In genomic region chr9:81716409-81716808, GRCh38 we compare ENCODE assay signal across 24 cellular contexts. TPM values are rescaled to one million over a fixed set of nuclear protein-coding genes. Genes with fewer than 3 reads are reported as not detected.
DNase-seq lines count a peak whose midpoint lies in the region; ATAC-seq and TF ChIP-seq lines count a peak whose summit lies in the region.
"Had no signal": no experiment of that assay in that cellular context is flagged by ENCODE, and none has a peak within 500 bp of the region (broad histone marks: within the 10 kb centered on the region; RNA-seq: fewer than 3 reads in every experiment).

No MANE protein-coding gene starts in this region.

- ATAC-seq in right cardiac atrium: no peak
- ATAC-seq: activated CD8-positive, alpha-beta T cell treated with anti-CD3 and anti-CD28 coated beads, Interleukin-2, amount 10 ng/mL, durations not matched to agents 7 days and 5 days had no signal

- H3K4me3 ChIP-seq in right atrium auricular region: no peak overlapping the region
- H3K4me3 ChIP-seq in right cardiac atrium (ENCODE audit: low read length): no peak overlapping the region
- H3K4me3 ChIP-seq in adrenal gland: no peak overlapping the region
- H3K4me3 ChIP-seq in foreskin fibroblast (ENCODE audit: low read depth in 1 of 2, low read length in 2 of 2): no peak overlapping the region
- no peak overlapping the region for H3K4me3 ChIP-seq in hepatocyte
- H3K4me3 ChIP-seq in HAP-1: no peak overlapping the region
- H3K4me3 ChIP-seq: coronary artery, lung, SK-N-MC had no signal

- H3K4me1 ChIP-seq in right atrium auricular region (no peaks in the 10 kb centered on the region), right cardiac atrium (ENCODE audit: control insufficient read depth, insufficient read depth, low read length) (no peaks in the 10 kb centered on the region), adrenal gland (replicated peaks in 1 of 2) (no peaks in the 10 kb centered on the region), hepatocyte (ENCODE audit: insufficient read depth) (peaks cover 18% of the 10 kb centered on the region), HAP-1 (no peaks in the 10 kb centered on the region; the same call in 1 of the 2 replicates)

- H4K20me1 ChIP-seq in hepatocyte (ENCODE audit: insufficient read depth, poor library complexity, severe bottlenecking): no peaks in the 10 kb centered on the region

- intact Hi-C loops in right cardiac atrium (cut with DNase I): no loop called here
- intact Hi-C loops in adrenal gland (cut with DNase I): no loop called here

- H3K79me2 ChIP-seq in hepatocyte: no peaks in the 10 kb centered on the region

- no peak for TF ChIP-seq POLR2A in adrenal gland (IDR thresholded peaks at IDR 0.05)

- H3K9me2 ChIP-seq in hepatocyte (replicated peaks; ENCODE audit: insufficient read depth): no peaks in the 10 kb centered on the region

- no peak overlapping the region for H2AFZ ChIP-seq in hepatocyte

- 97% methylated on average over 6 of the region's 6 CpGs for WGBS in right cardiac atrium
- WGBS in adrenal gland, 4 donors: 59 to 73% (median 67%) methylated on average over 6 of the region's 6 CpGs
- 98% methylated on average over 6 of the region's 6 CpGs for WGBS in hepatocyte (ENCODE audit: low lambda C conversion rate, missing lambda C conversion rate)

- H3K27me3 ChIP-seq in right atrium auricular region: no peaks in the 10 kb centered on the region
- H3K27me3 ChIP-seq in right cardiac atrium (ENCODE audit: control insufficient read depth, insufficient read depth): no peaks in the 10 kb centered on the region
- H3K27me3 ChIP-seq in adrenal gland: no peaks in the 10 kb centered on the region
- no peaks in the 10 kb centered on the region for H3K27me3 ChIP-seq in hepatocyte
- H3K27me3 ChIP-seq in HAP-1 (ENCODE audit: low read depth): no peaks in the 10 kb centered on the region
- H3K27me3 ChIP-seq: neutrophil had no signal

- no peaks in the 10 kb centered on the region for H3K9me3 ChIP-seq in right atrium auricular region
- no peaks in the 10 kb centered on the region for H3K9me3 ChIP-seq in right cardiac atrium (ENCODE audit: control insufficient read depth, low read length)
- H3K9me3 ChIP-seq in adrenal gland (replicated peaks in 1 of 3): no peaks in the 10 kb centered on the region
- H3K9me3 ChIP-seq in hepatocyte (ENCODE audit: low read depth): no peaks in the 10 kb centered on the region
- H3K9me3 ChIP-seq in HAP-1: no peaks in the 10 kb centered on the region
- H3K9me3 ChIP-seq: neutrophil had no signal

- H3K4me2 ChIP-seq in hepatocyte: no peak overlapping the region

- peak; percentile 26 for DNase-seq in right atrium auricular region (ENCODE audit: low spot score)
- no peak for DNase-seq in right cardiac atrium
- DNase-seq in adrenal gland: peak; percentile 31 to 71 (median 61)
- peak; percentile 13 to 46 for DNase-seq in foreskin fibroblast
- no peak for DNase-seq in hepatocyte (ENCODE audit: low spot score)
- no peak for DNase-seq in HAP-1 (ENCODE audit: low spot score in 2 of 2)
- DNase-seq in NCI-H1092 (lab: John Stamatoyannopoulos, UW): no peak
- DNase-seq in NCI-H345 (lab: John Stamatoyannopoulos, UW): no peak
- DNase-seq: activated CD8-positive, alpha-beta T cell treated with anti-CD3 and anti-CD28 coated beads, Interleukin-2, amount 10 ng/mL, durations not matched to agents 7 days and 5 days; activated naive CD4-positive, alpha-beta T cell treated with anti-CD3 and anti-CD28 coated beads, Interleukin-2, amount 50 U/mL, for 16 hours; activated T-cell treated with anti-CD3 and anti-CD28 coated beads, Interleukin-2, amount 50 U/mL, for 24 hours; C1 segment of cervical spinal cord; endodermal cell; GF-D8; hypothalamus; NCI-H1048; NCI-H2081; NCI-H510A; retina; stimulated activated CD4-positive, alpha-beta T cell treated with anti-CD3 and anti-CD28 coated beads, Interleukin-15, amount 100 ng/mL, for 24 hours had no signal

- no peaks in the 10 kb centered on the region for H3K36me3 ChIP-seq in right atrium auricular region
- no peaks in the 10 kb centered on the region for H3K36me3 ChIP-seq in adrenal gland (replicated peaks in 1 of 2)
- no peaks in the 10 kb centered on the region for H3K36me3 ChIP-seq in hepatocyte (replicated peaks; ENCODE audit: insufficient read depth, low read depth)
- H3K36me3 ChIP-seq in HAP-1 (replicated peaks): no peaks in the 10 kb centered on the region
- H3K36me3 ChIP-seq: neutrophil had no signal

- H3K27ac ChIP-seq in right atrium auricular region (no peak overlapping the region), right cardiac atrium (ENCODE audit: low read length) (no peak overlapping the region), adrenal gland (no peak overlapping the region), hepatocyte (no peak overlapping the region)
- H3K27ac ChIP-seq: coronary artery, neutrophil, SK-N-MC had no signal

- no peak for TF ChIP-seq CTCF in right atrium auricular region (IDR thresholded peaks at IDR 0.05)
- no peak for TF ChIP-seq CTCF in adrenal gland (IDR thresholded peaks at IDR 0.05)
- no peak for TF ChIP-seq CTCF in foreskin fibroblast (IDR thresholded peaks at IDR 0.05; ENCODE audit: low read depth, low read length)
- TF ChIP-seq CTCF in hepatocyte (IDR thresholded peaks at IDR 0.05; ENCODE audit: poor library complexity): no peak

- in situ Hi-C loops in HAP-1 (cut with MboI; ENCODE audit: low sequenced_read_pairs): no loop called here

RNA-seq across cellular contexts. Expression of gene TLE1, which starts 27.1 kb away (rescaled TPM):
- total RNA-seq in right atrium auricular region: 10 to 100 TPM; 17.1 to 42.8 TPM
- 10 to 100 TPM; 14.9 to 18.4 (median 16.0) TPM for total RNA-seq in right cardiac atrium
- 14.8 TPM for polyA plus RNA-seq in right cardiac atrium
- 10 to 100 TPM; 33.3 to 76.4 (median 50.1) TPM for total RNA-seq in adrenal gland
- polyA plus RNA-seq in adrenal gland: 10 to 100 TPM; 40.1 to 52.9 (median 43.7) TPM
- 100 TPM in 2 replicates for total RNA-seq in hepatocyte
- polyA plus RNA-seq in hepatocyte: 117 TPM in 2 replicates

Comparison
In these comparisons a context has a peak if more than half of its experiments do, and no peak if none do; other contexts are left out.
1. DNase-seq: peak in right atrium auricular region (single experiment), adrenal gland (7 of 7) and foreskin fibroblast (2 of 2); none in right cardiac atrium (0 of 3), hepatocyte (single experiment), HAP-1 (0 of 2), NCI-H1092 (single experiment) and NCI-H345 (single experiment).